Comparison of ENCODE assay signal across 16 cellular contexts in genomic region chr12:89954259-89954658, GRCh38.
DNase-seq lines count a peak whose midpoint lies in the region; ATAC-seq and TF ChIP-seq lines count a peak whose summit lies in the region.
"Had no signal": no experiment of that assay in that cellular context is flagged by ENCODE, and none has a peak within 500 bp of the region (broad histone marks: within the 10 kb centered on the region; RNA-seq: fewer than 3 reads in every experiment).

No MANE protein-coding gene starts in this region.

- H3K27ac ChIP-seq in trophoblast cell (ENCODE audit: low read depth, low read length), result peak overlapping the region; percentile 74
- no peak overlapping the region for H3K27ac ChIP-seq in smooth muscle cell (ENCODE audit: low read depth)
- H3K27ac ChIP-seq: C4-2B, HL-60 had no signal

- no CpG with 5 or more reads among the region's 3 CpGs for WGBS in trophoblast cell (ENCODE audit: extremely low coverage, insufficient coverage, insufficient read length)
- WGBS in smooth muscle cell (ENCODE audit: low lambda C conversion rate), result 60% methylated on average over 3 of the region's 3 CpGs

- H4K8ac ChIP-seq in trophoblast cell (ENCODE audit: low read depth, low read length), result no peak overlapping the region

- no peak overlapping the region for H4K91ac ChIP-seq in trophoblast cell (ENCODE audit: low read depth, low read length)

- H3K27me3 ChIP-seq in trophoblast cell (ENCODE audit: insufficient read depth, low read length) (no peaks in the 10 kb centered on the region), smooth muscle cell (ENCODE audit: low read depth) (no peaks in the 10 kb centered on the region)
- H3K27me3 ChIP-seq: BE2C had no signal

- H2BK12ac ChIP-seq in trophoblast cell (ENCODE audit: low read length), result no peak overlapping the region

- no peaks in the 10 kb centered on the region for H3K9me3 ChIP-seq in T-helper 17 cell (ENCODE audit: control insufficient read depth, low read length, poor library complexity, severe bottlenecking)
- H3K9me3 ChIP-seq in trophoblast cell (ENCODE audit: insufficient read depth, low read depth, low read length), result no peaks in the 10 kb centered on the region
- H3K9me3 ChIP-seq in smooth muscle cell (replicated peaks; ENCODE audit: low read depth), result no peaks in the 10 kb centered on the region
- H3K9me3 ChIP-seq: BE2C, Caco-2 had no signal

- H3K4me1 ChIP-seq in trophoblast cell (ENCODE audit: control insufficient read depth in 1 of 2, insufficient read depth in 2 of 2, low read length in 2 of 2) (peaks cover 0 to 4% of the 10 kb centered on the region in 2 experiments), smooth muscle cell (ENCODE audit: low read depth) (peaks cover 18% of the 10 kb centered on the region)

- no peak overlapping the region for H2AFZ ChIP-seq in trophoblast cell (ENCODE audit: insufficient read depth, low read length, poor library complexity)
- no peak overlapping the region for H2AFZ ChIP-seq in smooth muscle cell (ENCODE audit: low read depth)

- no peak overlapping the region for H3K4me3 Mint-ChIP-seq in T-helper 17 cell
- H3K4me3 Mint-ChIP-seq: CD4-positive, alpha-beta T cell; H9 had no signal

- H4K12ac ChIP-seq in trophoblast cell (ENCODE audit: low read depth, low read length), result no peak overlapping the region

- peaks cover 23% of the 10 kb centered on the region for H3K4me1 Mint-ChIP-seq in T-helper 17 cell

- H3K9ac ChIP-seq in trophoblast cell (ENCODE audit: low read length) (no peak overlapping the region), smooth muscle cell (ENCODE audit: low read depth) (no peak overlapping the region)

- ATAC-seq in T-helper 17 cell, result no peak
- ATAC-seq: K562 had no signal

- H3K79me2 ChIP-seq in trophoblast cell (ENCODE audit: control insufficient read depth, insufficient read depth, low read length, poor library complexity) (no peaks in the 10 kb centered on the region), smooth muscle cell (ENCODE audit: low read depth) (no peaks in the 10 kb centered on the region)

- H3K79me1 ChIP-seq in trophoblast cell (ENCODE audit: low read length), result peaks cover 11% of the 10 kb centered on the region

- H3F3A ChIP-seq in smooth muscle cell (ENCODE audit: low read depth), result peaks cover 3% of the 10 kb centered on the region

- no peak overlapping the region for H2AK5ac ChIP-seq in trophoblast cell (ENCODE audit: low read length)

- TF ChIP-seq CTCF in smooth muscle cell (IDR thresholded peaks at IDR 0.05; ENCODE audit: borderline replicate concordance, insufficient read depth, poor library complexity, severe bottlenecking), result no peak

- no peak overlapping the region for H2BK5ac ChIP-seq in trophoblast cell (ENCODE audit: low read depth, low read length, poor library complexity)

- H3K14ac ChIP-seq in trophoblast cell (ENCODE audit: low read length), result no peak overlapping the region

- no peak overlapping the region for H3K4me3 ChIP-seq in trophoblast cell (ENCODE audit: low read depth, low read length)
- H3K4me3 ChIP-seq in smooth muscle cell, result no peak overlapping the region
- H3K4me3 ChIP-seq: K562 had no signal

- H3K4ac ChIP-seq in trophoblast cell (ENCODE audit: low read depth, low read length), result no peak overlapping the region

- no peaks in the 10 kb centered on the region for H4K20me1 ChIP-seq in smooth muscle cell (ENCODE audit: low read depth)

- no peak overlapping the region for H2BK120ac ChIP-seq in trophoblast cell (ENCODE audit: insufficient read depth, low read length, poor library complexity)

- H3K36me3 ChIP-seq in trophoblast cell (ENCODE audit: control insufficient read depth in 1 of 2, insufficient read depth in 2 of 2, low read length in 2 of 2), result no peaks in the 10 kb centered on the region
- no peaks in the 10 kb centered on the region for H3K36me3 ChIP-seq in smooth muscle cell (ENCODE audit: low read depth)
- H3K36me3 ChIP-seq: BE2C had no signal

- no peak overlapping the region for H3K23ac ChIP-seq in trophoblast cell (ENCODE audit: low read length)

- peak overlapping the region; percentile 14 for H3K27ac Mint-ChIP-seq in T-helper 17 cell
- H3K27ac Mint-ChIP-seq: CD4-positive, alpha-beta T cell had no signal

- H3K4me2 ChIP-seq in trophoblast cell (ENCODE audit: low read length) (no peak overlapping the region), smooth muscle cell (peak overlapping the region; percentile 42)

- DNase-seq in ELF-1 (ENCODE audit: low read depth, low spot score) (peak; percentile 28), T-helper 17 cell (no peak), trophoblast cell (no peak), smooth muscle cell (lab: John Stamatoyannopoulos, UW; ENCODE audit: unreplicated experiment) (no peak), SIG-M5 treated with dmso at 0.1 percent for 504 hours (lab: John Stamatoyannopoulos, UW; ENCODE audit: unreplicated experiment) (no peak), C1 segment of cervical spinal cord (lab: John Stamatoyannopoulos, UW) (no peak)
- no peak for DNase-seq in activated CD4-positive, alpha-beta T cell treated with anti-CD3 and anti-CD28 coated beads for 4 hours
- DNase-seq: ACHN; BE2C; Caco-2; CD4-positive, alpha-beta T cell; GDM1; H9 had no signal

- no peak overlapping the region for H3K18ac ChIP-seq in trophoblast cell (ENCODE audit: low read length)

- H3K36me3 Mint-ChIP-seq in T-helper 17 cell (ENCODE audit: low read depth), result peaks cover 6% of the 10 kb centered on the region

- no peaks in the 10 kb centered on the region for H3K27me3 Mint-ChIP-seq in T-helper 17 cell
- H3K27me3 Mint-ChIP-seq: CD4-positive, alpha-beta T cell had no signal
